Comparison of ENCODE assay signal across 20 cellular contexts in the genomic region with DNA sequence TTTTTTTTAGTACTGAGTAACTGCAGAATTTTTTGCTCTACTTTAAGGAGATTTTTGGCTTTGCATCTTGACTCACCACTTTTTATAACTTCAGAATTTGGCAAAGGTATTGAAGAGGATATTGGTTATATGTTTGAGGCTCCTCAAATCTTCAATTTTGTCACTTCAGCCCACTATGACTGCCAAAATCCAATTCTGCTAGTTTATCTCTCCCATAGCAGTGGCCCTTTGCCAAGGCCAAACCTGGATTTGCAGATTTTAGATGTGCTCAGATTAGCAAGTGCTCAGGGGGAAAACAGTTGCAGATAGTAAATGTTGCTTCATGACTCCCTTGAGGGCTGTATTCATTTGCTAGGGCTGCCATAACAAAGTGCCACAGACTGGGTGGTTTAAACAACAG.
"Had no signal": no experiment of that assay in that cellular context is flagged by ENCODE, and none has a peak within 500 bp of the region (broad histone marks: within the 10 kb centered on the region; RNA-seq: fewer than 3 reads in every experiment).

No MANE protein-coding gene starts in this region.

- DNase-seq: naive thymus-derived CD4-positive, alpha-beta T cell; natural killer cell; occipital lobe; ovary; psoas muscle; right cardiac atrium; right lobe of liver; sigmoid colon; small intestine; stimulated activated CD4-positive, alpha-beta T cell treated with anti-CD3 and anti-CD28 coated beads, Interleukin-15, amount 100 ng/mL, for 24 hours; stimulated activated CD4-positive, alpha-beta T cell treated with anti-CD3 and anti-CD28 coated beads, Interleukin-2, amount 100 ng/mL, for 24 hours; stimulated activated CD4-positive, alpha-beta T cell treated with anti-CD3 and anti-CD28 coated beads, Interleukin-2, amount 100 ng/mL, for 48 hours; stimulated activated CD4-positive, alpha-beta T cell treated with anti-CD3 and anti-CD28 coated beads, Interleukin-4, amount 100 ng/mL, for 24 hours; stimulated activated naive B cell treated with anti-CD40 and anti-IgM and Interleukin-4, amounts not matched to agents 10 μg/mL and 1 μg/mL and 100 μg/mL, for 72 hours; stimulated activated naive CD4-positive, alpha-beta T cell treated with Interleukin-2 at 50 U/mL for 16 hours; stomach; testis; trophoblast cell; upper lobe of left lung had no signal

- ATAC-seq: naive thymus-derived CD4-positive, alpha-beta T cell; natural killer cell; psoas muscle; right cardiac atrium; right lobe of liver; stimulated activated effector memory CD8-positive, alpha-beta T cell treated with anti-CD3 and anti-CD28 coated beads, Interleukin-12 subunit alpha, Interleukin-12 subunit beta, amount 100 ng/mL, for 72 hours; stimulated activated naive B cell treated with anti-CD40 and anti-IgM and Interleukin-4, amounts not matched to agents 10 μg/mL and 1 μg/mL and 100 μg/mL, for 72 hours had no signal
